Comparison of ENCODE assay signal across 1 cellular context in the genomic region with DNA sequence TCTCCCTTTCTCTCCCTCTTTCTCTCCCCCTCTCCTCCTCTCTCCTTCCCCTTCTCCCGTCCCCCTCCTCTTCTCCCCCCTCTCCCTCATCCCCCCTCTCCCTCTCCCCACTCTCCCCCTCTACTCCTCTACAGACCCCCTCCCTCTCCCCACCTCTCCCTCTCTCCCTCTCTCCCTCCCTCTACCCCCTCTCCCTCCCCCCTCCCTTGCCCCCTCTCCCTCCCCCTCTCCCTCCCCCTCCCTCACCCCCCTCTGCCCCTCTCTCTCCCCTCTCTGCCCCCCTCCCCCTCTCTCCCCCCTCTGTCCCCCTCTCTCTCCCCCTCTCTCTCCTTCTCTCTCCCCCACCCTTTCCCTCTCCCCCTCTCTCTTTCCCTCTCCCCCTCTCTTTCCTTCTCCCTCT.
TF ChIP-seq lines count a peak whose summit lies in the region.

No MANE protein-coding gene starts in this region.

TF ChIP-seq in HepG2, 621 proteins besides CTCF, POLR2A, EP300 and RAD21 (continued from another document):
- TF ChIP-seq, protein P1, sequence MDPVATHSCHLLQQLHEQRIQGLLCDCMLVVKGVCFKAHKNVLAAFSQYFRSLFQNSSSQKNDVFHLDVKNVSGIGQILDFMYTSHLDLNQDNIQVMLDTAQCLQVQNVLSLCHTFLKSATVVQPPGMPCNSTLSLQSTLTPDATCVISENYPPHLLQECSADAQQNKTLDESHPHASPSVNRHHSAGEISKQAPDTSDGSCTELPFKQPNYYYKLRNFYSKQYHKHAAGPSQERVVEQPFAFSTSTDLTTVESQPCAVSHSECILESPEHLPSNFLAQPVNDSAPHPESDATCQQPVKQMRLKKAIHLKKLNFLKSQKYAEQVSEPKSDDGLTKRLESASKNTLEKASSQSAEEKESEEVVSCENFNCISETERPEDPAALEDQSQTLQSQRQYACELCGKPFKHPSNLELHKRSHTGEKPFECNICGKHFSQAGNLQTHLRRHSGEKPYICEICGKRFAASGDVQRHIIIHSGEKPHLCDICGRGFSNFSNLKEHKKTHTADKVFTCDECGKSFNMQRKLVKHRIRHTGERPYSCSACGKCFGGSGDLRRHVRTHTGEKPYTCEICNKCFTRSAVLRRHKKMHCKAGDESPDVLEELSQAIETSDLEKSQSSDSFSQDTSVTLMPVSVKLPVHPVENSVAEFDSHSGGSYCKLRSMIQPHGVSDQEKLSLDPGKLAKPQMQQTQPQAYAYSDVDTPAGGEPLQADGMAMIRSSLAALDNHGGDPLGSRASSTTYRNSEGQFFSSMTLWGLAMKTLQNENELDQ (CRISPR knock-in tag; IDR thresholded peaks at IDR 0.05; ENCODE audit: borderline replicate concordance), result no peak
- TF ChIP-seq HNRNPK (IDR thresholded peaks at IDR 0.05; ENCODE audit: low read depth, low read length, poor library complexity, severe bottlenecking), result peak; percentile 91
- no peak for TF ChIP-seq ZBTB7A (CRISPR knock-in tag; IDR thresholded peaks at IDR 0.05)
